ENCODE assay signal across 8 cellular contexts in genomic region chr11:12235945-12236743, GRCh38.
DNase-seq lines count a peak whose midpoint lies in the region; ATAC-seq, FAIRE-seq and TF ChIP-seq lines count a peak whose summit lies in the region.

No MANE protein-coding gene starts in this region.

- H3K4me1 Mint-ChIP-seq in brain: peaks cover 37% of the 10 kb centered on the region

- H3K9ac ChIP-seq in keratinocyte (ENCODE audit: control insufficient read depth, extremely low read depth, insufficient read depth, low read length): no peak overlapping the region

- H3K4me3 ChIP-seq in LNCaP clone FGC (ENCODE audit: low read depth, low read length): no peak overlapping the region
- H3K4me3 ChIP-seq in keratinocyte (ENCODE audit: control insufficient read depth in 2 of 3, extremely low read depth in 1 of 3, insufficient read depth in 2 of 3, low read depth in 1 of 3, low read length in 3 of 3): no peak overlapping the region

- peak; percentile 77 for ATAC-seq in GM21737 (IDR thresholded peaks at IDR 0.05; ENCODE audit: unreplicated experiment)

- peaks cover 8% of the 10 kb centered on the region for H3K27me3 Mint-ChIP-seq in brain

- H3K4me1 ChIP-seq in keratinocyte (ENCODE audit: control insufficient read depth, extremely low read depth, insufficient read depth, low read length): peaks cover 20% of the 10 kb centered on the region

- H3K9me1 ChIP-seq in keratinocyte (ENCODE audit: control insufficient read depth, extremely low read depth, insufficient read depth, low read length): no peaks in the 10 kb centered on the region

- no peak overlapping the region for H3K27ac ChIP-seq in keratinocyte (ENCODE audit: control insufficient read depth, insufficient read depth, low read length)

- peak; percentile 62 for FAIRE-seq in keratinocyte (lab: Jason Lieb, UNC)

- no peak overlapping the region for H2AFZ ChIP-seq in keratinocyte (ENCODE audit: control insufficient read depth, low read length)

- no peaks in the 10 kb centered on the region for H4K20me1 ChIP-seq in keratinocyte (ENCODE audit: control insufficient read depth, extremely low read depth, insufficient read depth, low read length)

- peaks cover 4% of the 10 kb centered on the region for H3K79me2 ChIP-seq in keratinocyte (ENCODE audit: control insufficient read depth, insufficient read depth, low read length)

- H3K9me3 Mint-ChIP-seq in brain: peaks cover 0 to 3% (median 0%) of the 10 kb centered on the region in 5 experiments

- no peaks in the 10 kb centered on the region for H3K9me3 ChIP-seq in keratinocyte (ENCODE audit: control insufficient read depth, low read depth, low read length)

- no peaks in the 10 kb centered on the region for H3K27me3 ChIP-seq in keratinocyte (ENCODE audit: control insufficient read depth, extremely low read depth, insufficient read depth, low read length)

- H3K36me3 Mint-ChIP-seq in brain: no peaks in the 10 kb centered on the region

- H3K36me3 ChIP-seq in keratinocyte (ENCODE audit: control insufficient read depth in 2 of 2, extremely low read depth in 1 of 2, insufficient read depth in 2 of 2, low read length in 2 of 2): peaks cover 56 to 87% of the 10 kb centered on the region in 2 experiments

- H3K4me3 Mint-ChIP-seq in brain: no peak overlapping the region

- dilution Hi-C loops in keratinocyte (cut with MboI; ENCODE audit: extremely low pct_ligation_motif_present, low sequenced_read_pairs): no loop called here

- peak; percentile 63 for TF ChIP-seq CTCF in LNCaP clone FGC (IDR thresholded peaks at IDR 0.05; ENCODE audit: control insufficient read depth, extremely low read depth, insufficient read depth)
- peak; percentile 75 for TF ChIP-seq CTCF in brain (conservative IDR thresholded peaks at IDR 0.05)
- TF ChIP-seq CTCF in keratinocyte (optimal IDR thresholded peaks at IDR 0.05 in 1 of 3, IDR thresholded peaks at IDR 0.05 in 1 of 3, conservative IDR thresholded peaks at IDR 0.05 in 1 of 3; ENCODE audit: extremely low read depth in 1 of 3, insufficient read depth in 2 of 3, low read length in 3 of 3): peak; percentile 17 to 48 (median 44)

- peak; percentile 17 to 56 for DNase-seq in NCI-H524 (lab: John Stamatoyannopoulos, UW)
- no peak for DNase-seq in NCI-H524 treated with DMSO at 0.1 percent for 48 hours (lab: John Stamatoyannopoulos, UW)
- no peak for DNase-seq in LNCaP clone FGC (ENCODE audit: low read depth)
- peak; percentile 75 for DNase-seq in SW480 (ENCODE audit: low spot score)
- DNase-seq in keratinocyte (ENCODE audit: low read depth, low spot score): no peak
- DNase-seq in stimulated activated CD4-positive, alpha-beta T cell treated with anti-CD3 and anti-CD28 coated beads, Interleukin-4, amount 100 ng/mL, for 1 hour: peak; percentile 16

- peak overlapping the region in 4 of 5 experiments; percentile 39 to 75 (median 71) for H3K27ac Mint-ChIP-seq in brain

- no peak overlapping the region for H3K4me2 ChIP-seq in keratinocyte (ENCODE audit: control insufficient read depth, extremely low read depth, insufficient read depth, low read depth, low read length)

Comparison
In these comparisons a context has a peak if more than half of its experiments do, and no peak if none do; other contexts are left out.
1. DNase-seq: peak in NCI-H524 (2 of 2), SW480 (single experiment) and stimulated activated CD4-positive, alpha-beta T cell treated with anti-CD3 and anti-CD28 coated beads, Interleukin-4, amount 100 ng/mL, for 1 hour (single experiment); none in NCI-H524 treated with DMSO at 0.1 percent for 48 hours (single experiment), LNCaP clone FGC (single experiment) and keratinocyte (single experiment).
2. Peak in every context shown above with its lines, with median percentiles within 50 percentile points of each other: CTCF ChIP-seq.